1 cellular context compared by ENCODE assay signal in genomic region chr1:219373616-219373935, GRCh38.
TF ChIP-seq lines count a peak whose summit lies in the region.

No MANE protein-coding gene starts in this region.

TF ChIP-seq in GM23338, 12 proteins besides CTCF, POLR2A, EP300 and RAD21 (continued from another document):
- no peak for TF ChIP-seq ZNF462 (CRISPR knock-in tag; IDR thresholded peaks at IDR 0.05)
- TF ChIP-seq ZNF114 (CRISPR knock-in tag; IDR thresholded peaks at IDR 0.05), result no peak
- no peak for TF ChIP-seq POLR2AphosphoS5 (IDR thresholded peaks at IDR 0.05; ENCODE audit: low read depth)
- no peak for TF ChIP-seq ETS1 (IDR thresholded peaks at IDR 0.05)
- no peak for TF ChIP-seq EZH2phosphoT487 (IDR thresholded peaks at IDR 0.05; ENCODE audit: unreplicated experiment)
- no peak for TF ChIP-seq JUNB (IDR thresholded peaks at IDR 0.05; ENCODE audit: unreplicated experiment)
- no peak for TF ChIP-seq REST (IDR thresholded peaks at IDR 0.05; ENCODE audit: unreplicated experiment)
- no peak for TF ChIP-seq NANOG (IDR thresholded peaks at IDR 0.05; ENCODE audit: borderline replicate concordance)
- TF ChIP-seq EZH2 (IDR thresholded peaks at IDR 0.05; ENCODE audit: low read depth, unreplicated experiment), result no peak
- no peak for TF ChIP-seq CREB1 (CRISPR knock-in tag; IDR thresholded peaks at IDR 0.05; ENCODE audit: low read depth)
